11 cellular contexts compared by ENCODE assay signal in genomic region chr11:92552942-92553341, GRCh38.
A peak's percentile ranks its signal among the peaks of the same experiment; 100 is the strongest.
DNase-seq lines count a peak whose midpoint lies in the region; ATAC-seq, FAIRE-seq and TF ChIP-seq lines count a peak whose summit lies in the region.
"Had no signal": no experiment of that assay in that cellular context is flagged by ENCODE, and none has a peak within 500 bp of the region (broad histone marks: within the 10 kb centered on the region; RNA-seq: fewer than 3 reads in every experiment).

No MANE protein-coding gene starts in this region.

- no peaks in the 10 kb centered on the region for H3K27me3 Mint-ChIP-seq in CD8-positive, alpha-beta T cell (ENCODE audit: low read depth)

- POLR2A ChIA-PET in CD8-positive, alpha-beta T cell (lab: Charles Lee): no interaction called here

- TF ChIP-seq CTCF in BE2C (IDR thresholded peaks at IDR 0.05; ENCODE audit: low read depth, low read length) (peak; percentile 20; the same call in 1 of the 2 replicates), KMS-11 (conservative IDR thresholded peaks at IDR 0.05; ENCODE audit: low read depth, low read length) (0 out of 2 replicates have a peak, but pooled peaks have one; percentile 25), adrenal gland (IDR thresholded peaks at IDR 0.05) (peak in 4 of 6 experiments; percentile 28 to 38 (median 28))
- no peak for TF ChIP-seq CTCF in CD8-positive, alpha-beta T cell (IDR thresholded peaks at IDR 0.05)

- no peak overlapping the region for H3K27ac Mint-ChIP-seq in CD8-positive, alpha-beta T cell

- no peak for FAIRE-seq in GM19239 (lab: Jason Lieb, UNC)
- FAIRE-seq: GM12892 had no signal

- no peaks in the 10 kb centered on the region for H3K4me1 Mint-ChIP-seq in CD8-positive, alpha-beta T cell (ENCODE audit: low read depth)

- H3K9me3 ChIP-seq in BE2C: no peaks in the 10 kb centered on the region
- H3K9me3 ChIP-seq in adrenal gland (replicated peaks in 1 of 3): no peaks in the 10 kb centered on the region
- H3K9me3 ChIP-seq in CD8-positive, alpha-beta T cell (ENCODE audit: low read length): no peaks in the 10 kb centered on the region

- no peak overlapping the region for H3K4me2 ChIP-seq in KMS-11

- intact Hi-C loops in adrenal gland (cut with DNase I): no loop called here
- intact Hi-C loops in CD8-positive, alpha-beta T cell (cut with DNase I, micrococcal nuclease): no loop called here

- CTCF ChIA-PET in CD8-positive, alpha-beta T cell (lab: Charles Lee): no interaction called here

- H3K27me3 ChIP-seq in BE2C (no peaks in the 10 kb centered on the region), KMS-11 (ENCODE audit: insufficient read depth, low read depth) (no peaks in the 10 kb centered on the region), adrenal gland (no peaks in the 10 kb centered on the region)
- H3K27me3 ChIP-seq in CD8-positive, alpha-beta T cell (ENCODE audit: insufficient read depth, low read length): no peaks in the 10 kb centered on the region

- H3K36me3 ChIP-seq in BE2C: no peaks in the 10 kb centered on the region
- no peaks in the 10 kb centered on the region for H3K36me3 ChIP-seq in KMS-11 (ENCODE audit: insufficient read depth)
- H3K36me3 ChIP-seq in adrenal gland (replicated peaks in 1 of 2): no peaks in the 10 kb centered on the region
- H3K36me3 ChIP-seq in CD8-positive, alpha-beta T cell (ENCODE audit: insufficient read depth, low read length): no peaks in the 10 kb centered on the region

- WGBS in adrenal gland, 4 donors: 38 to 53% (median 46%) methylated on average over 2 of the region's 2 CpGs

- H3K27ac ChIP-seq in KMS-11 (no peak overlapping the region), adrenal gland (no peak overlapping the region)
- no peak overlapping the region for H3K27ac ChIP-seq in CD8-positive, alpha-beta T cell (ENCODE audit: low read depth, low read length)

- H4K20me1 ChIP-seq in KMS-11 (ENCODE audit: insufficient read depth): no peaks in the 10 kb centered on the region

- no peak for TF ChIP-seq POLR2A in adrenal gland (IDR thresholded peaks at IDR 0.05)

- no peak overlapping the region for H2AFZ ChIP-seq in KMS-11 (ENCODE audit: low read depth)

- no peak for ATAC-seq in CD8-positive, alpha-beta T cell

- H3K9me3 Mint-ChIP-seq in CD8-positive, alpha-beta T cell: no peaks in the 10 kb centered on the region

- no peak overlapping the region for H3K4me3 ChIP-seq in BE2C (ENCODE audit: low read depth, low read length)
- H3K4me3 ChIP-seq in KMS-11 (IDR thresholded peaks at IDR 0.05; ENCODE audit: insufficient read depth, low read depth, low read length): no peak overlapping the region
- no peak overlapping the region for H3K4me3 ChIP-seq in adrenal gland
- H3K4me3 ChIP-seq in CD8-positive, alpha-beta T cell (ENCODE audit: low read depth, low read length): no peak overlapping the region

- no peak overlapping the region for H3K9ac ChIP-seq in KMS-11

- DNase-seq in BE2C (no peak), adrenal gland (no peak), kidney tubule cell (ENCODE audit: low spot score) (peak; percentile 17), activated T-cell treated with anti-CD3 and anti-CD28 coated beads for 4 hours (no peak), GM19239 (ENCODE audit: insufficient read length, low spot score) (no peak), mesenteric fat pad (ENCODE audit: low spot score) (no peak)
- no peak for DNase-seq in CD8-positive, alpha-beta T cell
- DNase-seq: COR-L47, MV-4-11 had no signal

- H3K79me2 ChIP-seq in KMS-11 (ENCODE audit: insufficient read depth, low read depth): no peaks in the 10 kb centered on the region

- H3K4me1 ChIP-seq in BE2C: peaks cover 6% of the 10 kb centered on the region; the same call in 1 of the 2 replicates
- H3K4me1 ChIP-seq in KMS-11 (ENCODE audit: low read depth, poor library complexity, severe bottlenecking): no peaks in the 10 kb centered on the region
- H3K4me1 ChIP-seq in adrenal gland (replicated peaks in 1 of 2): no peaks in the 10 kb centered on the region
- no peaks in the 10 kb centered on the region for H3K4me1 ChIP-seq in CD8-positive, alpha-beta T cell (ENCODE audit: insufficient read depth, low read length)

- no peaks in the 10 kb centered on the region for H3K36me3 Mint-ChIP-seq in CD8-positive, alpha-beta T cell

- no peak overlapping the region for H3K4me3 Mint-ChIP-seq in CD8-positive, alpha-beta T cell
